16 cellular contexts compared by ENCODE assay signal in the genomic region with DNA sequence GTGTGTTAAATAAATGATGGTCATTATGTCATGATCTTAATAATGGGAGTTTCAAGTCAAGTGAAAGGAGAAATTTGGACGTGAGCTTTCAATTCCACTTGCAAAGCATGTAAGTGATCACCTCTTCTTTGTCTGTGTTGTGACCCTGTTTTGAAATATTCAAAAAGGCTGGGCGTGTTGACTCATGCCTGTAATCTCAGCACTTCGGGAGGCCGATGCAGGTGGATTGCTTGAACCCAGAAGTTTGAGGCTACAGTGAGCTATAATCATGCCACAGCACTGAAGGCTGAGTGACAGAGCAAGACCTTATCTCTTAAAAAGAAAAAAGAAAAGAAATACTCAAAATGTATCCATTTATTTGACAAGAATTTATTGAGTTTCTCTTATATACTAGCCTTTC. TPM values are rescaled to one million over a fixed set of nuclear protein-coding genes. Genes with fewer than 3 reads are reported as not detected.
A peak's percentile ranks its signal among the peaks of the same experiment; 100 is the strongest.
DNase-seq lines count a peak whose midpoint lies in the region; ATAC-seq lines count a peak whose summit lies in the region.
"Had no signal": no experiment of that assay in that cellular context is flagged by ENCODE, and none has a peak within 500 bp of the region (broad histone marks: within the 10 kb centered on the region; RNA-seq: fewer than 3 reads in every experiment).

No MANE protein-coding gene starts in this region.

- H3K36me3 Mint-ChIP-seq in activated T-helper 17 cell treated with anti-CD3 and anti-CD28 coated beads, Interleukin-2, amount 50 U/mL, for 72 hours (ENCODE audit: low read depth), result peaks cover 5% of the 10 kb centered on the region
- H3K36me3 Mint-ChIP-seq in T-helper 17 cell (ENCODE audit: low read depth), result no peaks in the 10 kb centered on the region
- H3K36me3 Mint-ChIP-seq: immature natural killer cell, T-cell had no signal

- peak; percentile 61 for ATAC-seq in GM21360 (IDR thresholded peaks at IDR 0.05; ENCODE audit: unreplicated experiment)
- ATAC-seq in HG03039 (IDR thresholded peaks at IDR 0.05; ENCODE audit: unreplicated experiment), result peak; percentile 41
- ATAC-seq in activated T-helper 17 cell treated with anti-CD3 and anti-CD28 coated beads, Interleukin-2, amount 50 U/mL, for 72 hours (replicated peaks), result peak; percentile 37
- no peak for ATAC-seq in GM19397 (IDR thresholded peaks at IDR 0.05; ENCODE audit: unreplicated experiment)
- no peak for ATAC-seq in T-helper 17 cell
- ATAC-seq: T-cell had no signal

- H3K9me3 ChIP-seq in T-helper 17 cell (ENCODE audit: control insufficient read depth, low read length, poor library complexity, severe bottlenecking), result no peaks in the 10 kb centered on the region
- H3K9me3 ChIP-seq: testis had no signal

- H3K4me1 Mint-ChIP-seq in activated T-helper 17 cell treated with anti-CD3 and anti-CD28 coated beads, Interleukin-2, amount 50 U/mL, for 72 hours, result peaks cover 11% of the 10 kb centered on the region
- H3K4me1 Mint-ChIP-seq in T-helper 17 cell, result peaks cover 12% of the 10 kb centered on the region
- H3K4me1 Mint-ChIP-seq: immature natural killer cell had no signal

- DNase-seq in NCI-H146 (lab: John Stamatoyannopoulos, UW) (peak; percentile 15), NCI-H146 treated with DMSO at 0.1 percent for 48 hours (lab: John Stamatoyannopoulos, UW; ENCODE audit: unreplicated experiment) (no peak), DMS153 treated with DMSO at 0.1 percent for 48 hours (lab: John Stamatoyannopoulos, UW; ENCODE audit: unreplicated experiment) (no peak), T-helper 17 cell (no peak)
- DNase-seq: 8988T; activated CD4-positive, alpha-beta T cell treated with anti-CD3 and anti-CD28 coated beads, Interleukin-2, amount 50 U/mL, for 48 hours; activated naive CD4-positive, alpha-beta T cell treated with anti-CD3 and anti-CD28 coated beads, Interleukin-2, amount 50 U/mL, for 16 hours; immature natural killer cell; NCI-H187 treated with DMSO at 0.1 percent for 48 hours; retina; T-cell; testis had no signal

- no peaks in the 10 kb centered on the region for H3K27me3 Mint-ChIP-seq in activated T-helper 17 cell treated with anti-CD3 and anti-CD28 coated beads, Interleukin-2, amount 50 U/mL, for 72 hours
- H3K27me3 Mint-ChIP-seq in T-helper 17 cell, result no peaks in the 10 kb centered on the region
- H3K27me3 Mint-ChIP-seq: T-cell had no signal

- H3K4me3 Mint-ChIP-seq in activated T-helper 17 cell treated with anti-CD3 and anti-CD28 coated beads, Interleukin-2, amount 50 U/mL, for 72 hours, result no peak overlapping the region
- no peak overlapping the region for H3K4me3 Mint-ChIP-seq in T-helper 17 cell
- H3K4me3 Mint-ChIP-seq: immature natural killer cell, T-cell had no signal

- H3K9me3 Mint-ChIP-seq in activated T-helper 17 cell treated with anti-CD3 and anti-CD28 coated beads, Interleukin-2, amount 50 U/mL, for 72 hours, result no peaks in the 10 kb centered on the region
- H3K9me3 Mint-ChIP-seq: immature natural killer cell, T-cell had no signal

- H3K27ac Mint-ChIP-seq in activated T-helper 17 cell treated with anti-CD3 and anti-CD28 coated beads, Interleukin-2, amount 50 U/mL, for 72 hours, result no peak overlapping the region
- no peak overlapping the region for H3K27ac Mint-ChIP-seq in T-helper 17 cell
- H3K27ac Mint-ChIP-seq: immature natural killer cell, T-cell had no signal

RNA-seq across cellular contexts. Expression of gene EED, which starts 32.9 kb away (rescaled TPM):
- total RNA-seq in activated T-helper 17 cell treated with anti-CD3 and anti-CD28 coated beads, Interleukin-2, amount 50 U/mL, for 72 hours, result 10 to 100 TPM; 78.2 to 89.2 TPM
- total RNA-seq in T-helper 17 cell, result 10 to 100 TPM; 48.7 to 50.7 TPM

Comparison
In these comparisons a context has a peak if more than half of its experiments do, and no peak if none do; other contexts are left out.
1. ATAC-seq: peak in GM21360 (single experiment), HG03039 (single experiment) and activated T-helper 17 cell treated with anti-CD3 and anti-CD28 coated beads, Interleukin-2, amount 50 U/mL, for 72 hours (single experiment); none in GM19397 (single experiment) and T-helper 17 cell (single experiment).